Comparison of ENCODE assay signal across 1 cellular context in genomic region chr10:74977913-74978847, GRCh38.
TF ChIP-seq lines count a peak whose summit lies in the region.

No MANE protein-coding gene starts in this region.

TF ChIP-seq in K562, 482 proteins besides CTCF, POLR2A, EP300 and RAD21 (continued from another document):
- TF ChIP-seq RBM25 (IDR thresholded peaks at IDR 0.05; ENCODE audit: low read depth, low read length, severe bottlenecking): peak; percentile 67
- no peak for TF ChIP-seq GTF2A2 (tag; IDR thresholded peaks at IDR 0.05)
- TF ChIP-seq ELF1 (tag; IDR thresholded peaks at IDR 0.05): 0 out of 2 replicates have a peak, but pooled peaks have one; percentile 23
- TF ChIP-seq MEIS2 (IDR thresholded peaks at IDR 0.05; ENCODE audit: partially characterized antibody): no peak
- peak; percentile 72 for TF ChIP-seq SPI1 (IDR thresholded peaks at IDR 0.05; ENCODE audit: borderline replicate concordance, low read depth, low read length)
